In the genomic region with DNA sequence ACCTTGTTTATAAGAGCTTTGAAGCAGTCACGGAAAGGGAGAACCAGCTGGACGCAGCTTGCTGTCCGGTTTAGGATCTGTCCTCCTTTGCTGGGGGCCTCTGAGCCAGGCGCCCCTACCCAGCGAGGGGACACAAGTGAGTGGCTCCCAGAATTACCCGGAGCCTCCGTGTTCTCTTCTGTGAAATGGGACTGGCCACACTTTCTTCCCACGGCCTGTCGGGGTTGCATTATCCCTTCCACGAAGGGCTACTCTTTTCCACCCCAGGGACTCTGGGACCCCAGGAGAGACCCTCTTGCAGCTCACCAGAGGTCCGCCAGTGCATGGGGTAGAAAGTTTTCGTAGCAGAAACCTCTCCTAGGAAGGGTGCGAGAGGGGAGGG, we compare ENCODE assay signal across 8 cellular contexts. TPM values are rescaled to one million over a fixed set of nuclear protein-coding genes. Genes with fewer than 3 reads are reported as not detected.
DNase-seq lines count a peak whose midpoint lies in the region; ATAC-seq and TF ChIP-seq lines count a peak whose summit lies in the region.

No MANE protein-coding gene starts in this region.

- no peak overlapping the region for H3K4me2 ChIP-seq in fibroblast of lung (ENCODE audit: extremely low read depth, insufficient read depth, low read length)

- no peaks in the 10 kb centered on the region for H3K4me1 ChIP-seq in CD8-positive, alpha-beta memory T cell (ENCODE audit: insufficient read depth, low read length)
- no peaks in the 10 kb centered on the region for H3K4me1 ChIP-seq in SJCRH30
- H3K4me1 ChIP-seq in fibroblast of lung (ENCODE audit: control insufficient read depth, extremely low read depth, insufficient read depth, low read length) = no peaks in the 10 kb centered on the region

- H2AFZ ChIP-seq in fibroblast of lung (ENCODE audit: low read length) = peak overlapping the region; percentile 2

- CTCF ChIA-PET in CD8-positive, alpha-beta memory T cell (lab: Charles Lee) = interaction anchor here (1.0 kb wide), 1 partner anchor 11 kb away, joined by 3 read pairs; no protein-coding TSS in a partner anchor

- peaks cover 0 to 2% (median 0%) of the 10 kb centered on the region in 5 donors for H3K9me3 Mint-ChIP-seq in CD8-positive, alpha-beta memory T cell

- peak overlapping the region; percentile 32 to 79 (median 69) for H3K4me3 Mint-ChIP-seq in CD8-positive, alpha-beta memory T cell

- H3K9ac ChIP-seq in fibroblast of lung (ENCODE audit: insufficient read depth, low read length) = no peak overlapping the region

- no peaks in the 10 kb centered on the region for H3K36me3 ChIP-seq in CD8-positive, alpha-beta memory T cell (ENCODE audit: insufficient read depth, low read length)
- H3K36me3 ChIP-seq in SJCRH30 (no peaks in the 10 kb centered on the region), fibroblast of lung (ENCODE audit: control insufficient read depth, insufficient read depth, low read length) (no peaks in the 10 kb centered on the region)

- no peaks in the 10 kb centered on the region for H3K9me3 ChIP-seq in CD8-positive, alpha-beta memory T cell (ENCODE audit: low read length)
- no peaks in the 10 kb centered on the region for H3K9me3 ChIP-seq in SJCRH30 (replicated peaks)
- H3K9me3 ChIP-seq in fibroblast of lung (ENCODE audit: control insufficient read depth, insufficient read depth, low read depth, low read length) = no peaks in the 10 kb centered on the region

- DNase-seq in CD8-positive, alpha-beta memory T cell = no peak
- no peak for DNase-seq in SJCRH30
- DNase-seq in fibroblast of lung (ENCODE audit: low read depth in 2 of 2) = no peak
- DNase-seq in retinal pigment epithelial cell (ENCODE audit: low read depth) = no peak
- no peak for DNase-seq in C1 segment of cervical spinal cord (lab: John Stamatoyannopoulos, UW)
- DNase-seq in NCI-H146 treated with DMSO at 0.1 percent for 48 hours (lab: John Stamatoyannopoulos, UW; ENCODE audit: unreplicated experiment) = no peak

- ATAC-seq in GM19035 (IDR thresholded peaks at IDR 0.05; ENCODE audit: unreplicated experiment) (no peak), HG03378 (IDR thresholded peaks at IDR 0.05; ENCODE audit: unreplicated experiment) (no peak)

- no peaks in the 10 kb centered on the region for H4K20me1 ChIP-seq in fibroblast of lung (ENCODE audit: control insufficient read depth, extremely low read depth, insufficient read depth, low read length)

- peak overlapping the region; percentile 43 for H3K4me3 ChIP-seq in CD8-positive, alpha-beta memory T cell (ENCODE audit: low read length)
- H3K4me3 ChIP-seq in SJCRH30 (peak overlapping the region; percentile 46), fibroblast of lung (replicated peaks in 1 of 4; ENCODE audit: control extremely low read depth in 1 of 4, insufficient read depth in 1 of 4, low read depth in 3 of 4, low read length in 4 of 4) (peak overlapping the region; percentile 31 to 68 (median 43)), retinal pigment epithelial cell (ENCODE audit: low read length) (peak overlapping the region; percentile 59)

- POLR2A ChIA-PET in CD8-positive, alpha-beta memory T cell (lab: Charles Lee) = no interaction called here

- no peaks in the 10 kb centered on the region for H3K27me3 ChIP-seq in CD8-positive, alpha-beta memory T cell (ENCODE audit: insufficient read depth, low read length, poor library complexity, severe bottlenecking)
- peaks cover 10% of the 10 kb centered on the region for H3K27me3 ChIP-seq in SJCRH30
- no peaks in the 10 kb centered on the region for H3K27me3 ChIP-seq in fibroblast of lung (ENCODE audit: control insufficient read depth, insufficient read depth, low read length)

- peak overlapping the region in 1 of 8 donors; percentile 51 for H3K27ac Mint-ChIP-seq in CD8-positive, alpha-beta memory T cell

- peak overlapping the region; percentile 44 for H3K27ac ChIP-seq in CD8-positive, alpha-beta memory T cell (ENCODE audit: low read depth, low read length)
- H3K27ac ChIP-seq in SJCRH30 (no peak overlapping the region), fibroblast of lung (ENCODE audit: insufficient read depth, low read length) (no peak overlapping the region)

- TF ChIP-seq CTCF in fibroblast of lung (conservative IDR thresholded peaks at IDR 0.05 in 1 of 2, IDR thresholded peaks at IDR 0.05 in 1 of 2; ENCODE audit: low read depth in 1 of 2, low read length in 2 of 2) = no peak
- no peak for TF ChIP-seq CTCF in retinal pigment epithelial cell (conservative IDR thresholded peaks at IDR 0.05; ENCODE audit: low read depth, low read length)

- no peaks in the 10 kb centered on the region for H3K27me3 Mint-ChIP-seq in CD8-positive, alpha-beta memory T cell

- H3K36me3 Mint-ChIP-seq in CD8-positive, alpha-beta memory T cell = no peaks in the 10 kb centered on the region

- no peaks in the 10 kb centered on the region for H3K79me2 ChIP-seq in fibroblast of lung (ENCODE audit: control insufficient read depth, insufficient read depth, low read length)

- peaks cover 2 to 10% (median 10%) of the 10 kb centered on the region in 3 donors for H3K4me1 Mint-ChIP-seq in CD8-positive, alpha-beta memory T cell

RNA-seq across cellular contexts. Expression of a gene that starts 0.5 kb away (rescaled TPM):
- total RNA-seq in CD8-positive, alpha-beta memory T cell = 1 to 10 TPM; 1.8 to 2.6 TPM
- not detected for polyA plus RNA-seq in CD8-positive, alpha-beta memory T cell
- 1.2 TPM in 2 replicates for total RNA-seq in SJCRH30 (2014; rRNA removed; shearing (Covaris generic))
- total RNA-seq in fibroblast of lung = 3.3 and 4.1 TPM in 2 replicates
- 0.86 and 2.6 TPM in 2 replicates for polyA plus RNA-seq in fibroblast of lung
- 1.4 and 2.6 TPM in 2 replicates for polyA plus RNA-seq in fibroblast of lung (2012)
- polyA minus RNA-seq in fibroblast of lung (ENCODE audit: low replicate concordance) = 7.6 and 11.0 TPM in 2 replicates

RNA-seq across cellular contexts. Expression of a gene that starts 43.2 kb away (rescaled TPM):
- 10 to 100 TPM; 59.1 to 67.8 TPM for total RNA-seq in CD8-positive, alpha-beta memory T cell
- 78.0 TPM for polyA plus RNA-seq in CD8-positive, alpha-beta memory T cell
- 21.5 and 26.9 TPM in 2 replicates for total RNA-seq in SJCRH30 (2014; rRNA removed; shearing (Covaris generic))
- total RNA-seq in fibroblast of lung = 16.2 and 23.6 TPM in 2 replicates
- polyA plus RNA-seq in fibroblast of lung = 16.6 and 22.4 TPM in 2 replicates
- polyA plus RNA-seq in fibroblast of lung (2012) = 10.6 and 15.5 TPM in 2 replicates
- 16.8 and 18.8 TPM in 2 replicates for polyA minus RNA-seq in fibroblast of lung (ENCODE audit: low replicate concordance)

RNA-seq across cellular contexts. Expression of a gene that starts 44.9 kb away (rescaled TPM):
- total RNA-seq in CD8-positive, alpha-beta memory T cell = not detected
- not detected for polyA plus RNA-seq in CD8-positive, alpha-beta memory T cell
- total RNA-seq in SJCRH30 (2014; rRNA removed; shearing (Covaris generic)) = not detected in 2 replicates
- not detected in 2 replicates for total RNA-seq in fibroblast of lung
- not detected in 2 replicates for polyA plus RNA-seq in fibroblast of lung
- polyA plus RNA-seq in fibroblast of lung (2012) = not detected in 2 replicates
- not detected in 2 replicates for polyA minus RNA-seq in fibroblast of lung (ENCODE audit: low replicate concordance)
